Comparison of ENCODE assay signal across 17 cellular contexts in the genomic region with DNA sequence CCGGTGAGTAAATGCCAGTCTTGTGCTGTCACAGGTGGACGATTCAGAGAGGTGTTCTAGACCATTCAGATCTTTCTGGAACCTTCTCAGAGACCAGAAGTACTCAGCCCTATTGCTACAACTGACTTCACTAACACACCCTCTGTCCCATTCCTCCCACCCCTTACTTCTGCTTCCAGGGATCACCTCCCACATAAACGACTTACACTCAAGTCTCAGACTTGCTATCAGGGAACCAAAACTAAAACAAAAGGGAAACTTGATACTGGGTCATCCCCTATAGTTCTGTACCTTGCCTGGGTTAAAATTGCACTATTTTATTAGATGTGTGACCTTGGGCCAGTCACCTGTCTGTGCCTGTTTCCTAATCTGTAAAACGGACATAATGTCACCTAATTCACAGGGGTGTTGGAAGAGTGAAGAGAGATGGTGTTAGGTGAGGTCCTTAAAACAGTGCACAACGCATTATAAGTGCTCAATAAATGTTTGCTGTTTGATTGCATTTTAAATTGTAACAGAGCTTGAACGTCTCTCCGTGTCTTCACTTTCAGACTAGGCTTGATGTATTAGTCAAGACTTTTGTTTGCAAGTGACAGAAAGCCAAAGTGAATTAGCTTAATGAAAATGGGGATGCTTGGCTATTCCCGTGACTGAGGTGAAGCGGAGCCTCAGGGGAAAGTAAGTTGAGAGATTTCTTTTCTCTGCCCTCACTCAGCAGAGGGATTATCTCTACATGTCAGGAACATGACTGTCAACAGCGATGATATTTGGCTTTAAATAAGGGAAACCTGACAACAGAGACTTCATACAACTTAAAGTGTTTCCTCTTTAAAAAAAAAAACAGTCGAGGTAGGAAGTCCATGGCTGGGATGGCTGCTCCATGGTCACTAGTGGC. TPM values are rescaled to one million over a fixed set of nuclear protein-coding genes. Genes with fewer than 3 reads are reported as not detected.
"Had no signal": no experiment of that assay in that cellular context is flagged by ENCODE, and none has a peak within 500 bp of the region (broad histone marks: within the 10 kb centered on the region; RNA-seq: fewer than 3 reads in every experiment).

No MANE protein-coding gene starts in this region.

- H3K9me3 Mint-ChIP-seq: activated T-helper 1 cell treated with anti-CD3 and anti-CD28 coated beads, Interleukin-12 subunit alpha, Interleukin-12 subunit beta, Interleukin-2, Interleukin-4 antibody, amounts not matched to agents 30 ng/mL and 10 ng/mL and 1 ng/mL, durations not matched to agents 14 hours and 24 hours and 36 hours; memory B cell; stimulated activated naive B cell treated with anti-CD40 and anti-IgM and Interleukin-4, amounts not matched to agents 10 μg/mL and 1 μg/mL and 100 μg/mL, for 72 hours had no signal

- H3K27me3 ChIP-seq: pancreas, right lobe of liver had no signal

- H3K4me3 ChIP-seq: esophagus squamous epithelium, pancreas, right lobe of liver had no signal

- H3K9me3 ChIP-seq: esophagus squamous epithelium, pancreas, right lobe of liver had no signal

- H3K27ac ChIP-seq: esophagus squamous epithelium, pancreas, right lobe of liver, VCaP had no signal

- H3K4me3 Mint-ChIP-seq: activated naive CD8-positive, alpha-beta T cell; memory B cell; stimulated activated naive B cell treated with anti-CD40 and anti-IgM and Interleukin-4, amounts not matched to agents 10 μg/mL and 1 μg/mL and 100 μg/mL, for 72 hours had no signal

- H3K36me3 Mint-ChIP-seq: memory B cell had no signal

- H3K36me3 ChIP-seq: pancreas, right lobe of liver had no signal

- DNase-seq: activated CD4-positive, alpha-beta T cell treated with anti-CD3 and anti-CD28 coated beads, Interleukin-2, amount 50 U/mL, for 4 hours; effector CD8-positive, alpha-beta T cell; esophagus squamous epithelium; pancreas; small intestine; stimulated activated CD4-positive, alpha-beta T cell treated with anti-CD3 and anti-CD28 coated beads, Interleukin-4, amount 100 ng/mL, for 24 hours; stimulated activated naive B cell treated with anti-CD40 and anti-IgM and Interleukin-4, amounts not matched to agents 10 μg/mL and 1 μg/mL and 100 μg/mL, for 72 hours; T1000 had no signal

- ATAC-seq: pancreas; right lobe of liver; stimulated activated naive B cell treated with anti-CD40 and anti-IgM and Interleukin-4, amounts not matched to agents 10 μg/mL and 1 μg/mL and 100 μg/mL, for 72 hours had no signal

- H3K27ac Mint-ChIP-seq: activated naive CD8-positive, alpha-beta T cell; activated T-helper 1 cell treated with anti-CD3 and anti-CD28 coated beads, Interleukin-12 subunit alpha, Interleukin-12 subunit beta, Interleukin-2, Interleukin-4 antibody, amounts not matched to agents 30 ng/mL and 10 ng/mL and 1 ng/mL, durations not matched to agents 14 hours and 24 hours and 36 hours; memory B cell; stimulated activated naive B cell treated with anti-CD40 and anti-IgM and Interleukin-4, amounts not matched to agents 10 μg/mL and 1 μg/mL and 100 μg/mL, for 72 hours had no signal

RNA-seq across cellular contexts. Expression of a gene that starts 19.6 kb away (rescaled TPM):
- total RNA-seq: activated CD8-positive, alpha-beta memory T cell treated with anti-CD3 and anti-CD28 coated beads for 36 hours; activated T-helper 1 cell treated with anti-CD3 and anti-CD28 coated beads, Interleukin-12 subunit alpha, Interleukin-12 subunit beta, Interleukin-2, Interleukin-4 antibody, amounts not matched to agents 30 ng/mL and 10 ng/mL and 1 ng/mL, durations not matched to agents 14 hours and 24 hours and 36 hours; esophagus squamous epithelium; liver; mononuclear cell; right lobe of liver; ureter had no signal
- polyA plus RNA-seq: liver, small intestine had no signal

RNA-seq across cellular contexts. Expression of a gene that starts 45.9 kb away (rescaled TPM):
- total RNA-seq: activated CD8-positive, alpha-beta memory T cell treated with anti-CD3 and anti-CD28 coated beads for 36 hours; esophagus squamous epithelium; liver; mononuclear cell had no signal
- polyA plus RNA-seq: liver had no signal
